8 cellular contexts compared by ENCODE assay signal in genomic region chr19:6362024-6362344, GRCh38. TPM values are rescaled to one million over a fixed set of nuclear protein-coding genes. Genes with fewer than 3 reads are reported as not detected.
DNase-seq lines count a peak whose midpoint lies in the region; ATAC-seq, FAIRE-seq and TF ChIP-seq lines count a peak whose summit lies in the region.

No MANE protein-coding gene starts in this region.

- H3K27ac ChIP-seq in HUES6 (ENCODE audit: low read depth, low read length) (peak overlapping the region; percentile 28; the same call in 1 of the 2 replicates), mucosa of rectum (ENCODE audit: low read depth in 2 of 2, low read length in 2 of 2) (peak overlapping the region; percentile 65 to 70)

- H3K4me1 ChIP-seq in HUES6 (ENCODE audit: control insufficient read depth, insufficient read depth, low read length) (peaks cover 9% of the 10 kb centered on the region), mucosa of rectum (ENCODE audit: control insufficient read depth in 2 of 2, insufficient read depth in 2 of 2, low read length in 2 of 2) (peaks cover 7 to 9% of the 10 kb centered on the region in 2 donors)

- peak overlapping the region; percentile 88 for H3K9ac ChIP-seq in HUES6 (ENCODE audit: low read length)
- H3K9ac ChIP-seq in mucosa of rectum (ENCODE audit: low read depth in 1 of 2, low read length in 2 of 2) = peak overlapping the region; percentile 56 to 82

- CTCF ChIA-PET in AG04449 (lab: Yijun Ruan, JAX) = interaction anchor here (1.4 to 2.0 kb wide), 2 partner anchors 144 to 313 kb away, joined by 3 to 6 read pairs; no protein-coding TSS in a partner anchor

- no peak for ATAC-seq in GM19397 (IDR thresholded peaks at IDR 0.05; ENCODE audit: unreplicated experiment)

- DNase-seq in AG04449 (ENCODE audit: low read depth, low spot score) = no peak
- no peak for DNase-seq in bronchial epithelial cell (ENCODE audit: low read depth)
- DNase-seq in dedifferentiated amniotic fluid mesenchymal stem cell (ENCODE audit: extremely low spot score) = no peak
- DNase-seq in kidney tubule cell (ENCODE audit: low spot score) = no peak
- no peak for DNase-seq in H4 (ENCODE audit: low spot score)

- POLR2A ChIA-PET in AG04449 (lab: Yijun Ruan, JAX) = interaction anchor here (1.9 kb wide), 1 partner anchor 10 kb away, joined by 17 read pairs; the partner anchor contains the start of gene ALKBH7

- no peak for FAIRE-seq in bronchial epithelial cell (lab: Jason Lieb, UNC)

- TF ChIP-seq CTCF in AG04449 (IDR thresholded peaks at IDR 0.05; ENCODE audit: insufficient read depth, low read length, missing control alignments) (no peak), bronchial epithelial cell (IDR thresholded peaks at IDR 0.05; ENCODE audit: insufficient read depth, low read length, severe bottlenecking) (no peak)

- H3K36me3 ChIP-seq in HUES6 (ENCODE audit: control insufficient read depth, insufficient read depth, low read length) (peaks cover 29% of the 10 kb centered on the region), bronchial epithelial cell (ENCODE audit: control insufficient read depth, insufficient read depth, low read length) (peaks cover 9% of the 10 kb centered on the region), mucosa of rectum (ENCODE audit: control insufficient read depth in 2 of 2, insufficient read depth in 2 of 2, low read length in 2 of 2) (peaks cover 13 to 17% of the 10 kb centered on the region in 2 donors)

- H3K9me3 ChIP-seq in HUES6 (ENCODE audit: control insufficient read depth, insufficient read depth, low read depth, low read length) (no peaks in the 10 kb centered on the region), mucosa of rectum (ENCODE audit: control insufficient read depth in 2 of 2, low read length in 2 of 2) (no peaks in the 10 kb centered on the region)

- H3K27me3 ChIP-seq in HUES6 (ENCODE audit: control insufficient read depth, insufficient read depth, low read length) = no peaks in the 10 kb centered on the region
- no peaks in the 10 kb centered on the region for H3K27me3 ChIP-seq in bronchial epithelial cell (ENCODE audit: control insufficient read depth, insufficient read depth, low read length)
- no peaks in the 10 kb centered on the region for H3K27me3 ChIP-seq in mucosa of rectum (ENCODE audit: control insufficient read depth in 2 of 2, insufficient read depth in 2 of 2, low read length in 2 of 2)

- H3K4me3 ChIP-seq in AG04449 (ENCODE audit: low read depth, low read length) (peak overlapping the region; percentile 77), HUES6 (ENCODE audit: low read depth, low read length) (peak overlapping the region; percentile 83), bronchial epithelial cell (ENCODE audit: low read depth, low read length) (peak overlapping the region; percentile 85), mucosa of rectum (ENCODE audit: low read length in 2 of 2) (peak overlapping the region; percentile 76)

RNA-seq across cellular contexts. Expression of gene CLPP, which starts 0.7 kb away (rescaled TPM):
- total RNA-seq in bronchial epithelial cell = 43.1 and 49.8 TPM in 2 replicates
- 76.4 and 122 TPM in 2 replicates for total RNA-seq in H4 (2014; rRNA removed; shearing (Covaris generic))

RNA-seq across cellular contexts. Expression of gene ALKBH7, which starts 10.6 kb away (rescaled TPM):
- 22.0 and 23.7 TPM in 2 replicates for total RNA-seq in bronchial epithelial cell
- 28.1 and 30.8 TPM in 2 replicates for total RNA-seq in H4 (2014; rRNA removed; shearing (Covaris generic))

RNA-seq across cellular contexts. Expression of gene PSPN, which starts 13.7 kb away (rescaled TPM):
- total RNA-seq in bronchial epithelial cell = 0.26 and 0.51 TPM in 2 replicates
- total RNA-seq in H4 (2014; rRNA removed; shearing (Covaris generic)) = 0.55 and 0.77 TPM in 2 replicates

RNA-seq across cellular contexts. Expression of gene ACER1, which starts 28.6 kb away (rescaled TPM):
- total RNA-seq in bronchial epithelial cell = not detected in 2 replicates
- total RNA-seq in H4 (2014; rRNA removed; shearing (Covaris generic)) = not detected in 2 replicates

RNA-seq across cellular contexts. Expression of gene GTF2F1, which starts 31.0 kb away (rescaled TPM):
- total RNA-seq in bronchial epithelial cell = 52.7 and 63.6 TPM in 2 replicates
- 41.1 and 48.4 TPM in 2 replicates for total RNA-seq in H4 (2014; rRNA removed; shearing (Covaris generic))
